ENCODE assay signal across 15 cellular contexts in genomic region chr7:137940656-137941518, GRCh38.
DNase-seq lines count a peak whose midpoint lies in the region; ATAC-seq, FAIRE-seq and TF ChIP-seq lines count a peak whose summit lies in the region.
"Had no signal": no experiment of that assay in that cellular context is flagged by ENCODE, and none has a peak within 500 bp of the region (broad histone marks: within the 10 kb centered on the region; RNA-seq: fewer than 3 reads in every experiment).

No MANE protein-coding gene starts in this region.

- in situ Hi-C loops in IMR-90 (cut with MboI; ENCODE audit: low sequenced_read_pairs) = loop anchor here (5.0 kb wide), 1 partner anchor 51 kb away; no protein-coding TSS in a partner anchor

- H3K4me2 ChIP-seq in IMR-90 (ENCODE audit: low read depth, low read length) (0 out of 2 replicates have a peak overlapping the region, but pooled peaks have one; percentile 22), Karpas-422 (ENCODE audit: low read depth, low read length, poor library complexity, severe bottlenecking) (no peak overlapping the region)
- H3K4me2 ChIP-seq: KMS-11 had no signal

- H3K9me1 ChIP-seq in IMR-90 (ENCODE audit: insufficient read depth, low read length) = peaks cover 24% of the 10 kb centered on the region

- H3K79me1 ChIP-seq in IMR-90 (ENCODE audit: low read depth in 1 of 2, low read length in 2 of 2) = peaks cover 33 to 79% of the 10 kb centered on the region in 2 experiments

- WGBS in IMR-90 (ENCODE audit: extremely low coverage in 2 of 2, insufficient read length in 1 of 2), 2 experiments = no CpG with 5 or more reads among the region's 11 CpGs
- 66 to 79% (median 69%) methylated on average over 11 of the region's 11 CpGs for WGBS in stomach, 5 donors

- H3K36me3 ChIP-seq in IMR-90 (ENCODE audit: control insufficient read depth, insufficient read depth, low read length) = peaks cover 5% of the 10 kb centered on the region
- no peaks in the 10 kb centered on the region for H3K36me3 ChIP-seq in colonic mucosa
- H3K36me3 ChIP-seq in stomach = no peaks in the 10 kb centered on the region
- H3K36me3 ChIP-seq in Karpas-422 (ENCODE audit: insufficient read depth, low read length) = no peaks in the 10 kb centered on the region
- H3K36me3 ChIP-seq: lower lobe of right lung had no signal

- no peak overlapping the region for H2AK9ac ChIP-seq in IMR-90 (replicated peaks; ENCODE audit: low read depth, low read length, poor library complexity)

- FAIRE-seq in urothelium cell line (lab: Jason Lieb, UNC) = no peak

- H3K9ac ChIP-seq in IMR-90 (ENCODE audit: low read depth, low read length) (no peak overlapping the region), colonic mucosa (ENCODE audit: low read depth in 2 of 2, low read length in 2 of 2) (no peak overlapping the region), Karpas-422 (ENCODE audit: low read length) (no peak overlapping the region)
- H3K9ac ChIP-seq: KMS-11 had no signal

- no peak overlapping the region for H3K23ac ChIP-seq in IMR-90 (ENCODE audit: low read depth, low read length)

- H3K9me3 ChIP-seq in IMR-90 (ENCODE audit: control insufficient read depth, insufficient read depth, low read length) (no peaks in the 10 kb centered on the region), colonic mucosa (no peaks in the 10 kb centered on the region), stomach (no peaks in the 10 kb centered on the region), Karpas-422 (ENCODE audit: low read length) (no peaks in the 10 kb centered on the region)
- H3K9me3 ChIP-seq: lower lobe of right lung had no signal

- peak overlapping the region; percentile 14; the same call in 1 of the 2 replicates for H3K14ac ChIP-seq in IMR-90 (replicated peaks; ENCODE audit: low read depth, low read length)

- H4K20me1 ChIP-seq in IMR-90 (ENCODE audit: insufficient read depth, low read length) (peaks cover 68% of the 10 kb centered on the region), Karpas-422 (ENCODE audit: insufficient read depth, low read depth, low read length) (no peaks in the 10 kb centered on the region)

- H2BK20ac ChIP-seq in IMR-90 (ENCODE audit: low read depth, low read length) = no peak overlapping the region

- dilution Hi-C loops in IMR-90 (cut with HindIII; ENCODE audit: low sequenced_read_pairs, unreplicated experiment) = no loop called here

- H3K18ac ChIP-seq in IMR-90 (ENCODE audit: low read depth, low read length) = peak overlapping the region; percentile 63; the same call in 1 of the 2 replicates

- DNase-seq in IMR-90 (peak; percentile 80), colonic mucosa (peak; percentile 55), left lobe of liver (ENCODE audit: low spot score) (peak; percentile 53), stomach (peak; percentile 54), Karpas-422 (no peak), urothelium cell line (ENCODE audit: low spot score) (no peak), GDM1 (lab: John Stamatoyannopoulos, UW) (no peak)
- DNase-seq: CD4-positive, CD25-positive, alpha-beta regulatory T cell; lower lobe of right lung; NCI-H1694 treated with DMSO at 0.1 percent for 48 hours; NCI-H526; stimulated activated CD4-positive, alpha-beta T cell treated with anti-CD3 and anti-CD28 coated beads, Interleukin-2, amount 100 ng/mL, for 48 hours; stimulated activated naive CD4-positive, alpha-beta T cell had no signal

- CTCF ChIA-PET in IMR-90 (lab: Yijun Ruan, JAX) = interaction anchor here (1.1 kb wide), 1 partner anchor 20 kb away, joined by 4 read pairs; no protein-coding TSS in a partner anchor

- peak overlapping the region; percentile 21; the same call in 1 of the 2 replicates for H2AK5ac ChIP-seq in IMR-90 (ENCODE audit: low read depth, low read length)

- intact Hi-C loops in IMR-90 (cut with micrococcal nuclease) = loop anchor here (5.0 kb wide), 1 partner anchor 51 kb away; no protein-coding TSS in a partner anchor
- intact Hi-C loops in colonic mucosa (cut with DNase I) = no loop called here
- intact Hi-C loops in stomach (cut with DNase I; ENCODE audit: low total_unique reads) = no loop called here

- no peak overlapping the region for H2AFZ ChIP-seq in IMR-90 (replicated peaks; ENCODE audit: low read length, poor library complexity)
- no peak overlapping the region for H2AFZ ChIP-seq in Karpas-422 (ENCODE audit: low read length)

- H3K4me3 ChIP-seq in IMR-90 (ENCODE audit: insufficient read depth, low read depth, low read length) (no peak overlapping the region), colonic mucosa (no peak overlapping the region), stomach (no peak overlapping the region), Karpas-422 (ENCODE audit: low read length) (no peak overlapping the region)
- H3K4me3 ChIP-seq: lower lobe of right lung had no signal

- ATAC-seq in IMR-90 (ENCODE audit: low read depth) (0 out of 2 replicates have a peak, but pooled peaks have one; percentile 13), left lobe of liver (peak; percentile 77), HG03135 (IDR thresholded peaks at IDR 0.05; ENCODE audit: unreplicated experiment) (no peak)

- H3K27me3 ChIP-seq in IMR-90 (ENCODE audit: control insufficient read depth, insufficient read depth, low read length) (no peaks in the 10 kb centered on the region), colonic mucosa (no peaks in the 10 kb centered on the region), stomach (no peaks in the 10 kb centered on the region), Karpas-422 (ENCODE audit: low read length) (no peaks in the 10 kb centered on the region)

- H3K4me1 ChIP-seq in IMR-90 (ENCODE audit: control insufficient read depth, insufficient read depth, low read length) (peaks cover 36% of the 10 kb centered on the region), colonic mucosa (peaks cover 26% of the 10 kb centered on the region), stomach (peaks cover 35 to 77% (median 59%) of the 10 kb centered on the region in 4 donors), Karpas-422 (ENCODE audit: low read length) (no peaks in the 10 kb centered on the region)

- TF ChIP-seq RAD21 in IMR-90 (IDR thresholded peaks at IDR 0.05; ENCODE audit: low read length) = no peak

- no peak overlapping the region for H3K56ac ChIP-seq in IMR-90 (ENCODE audit: extremely low read depth, insufficient read depth, low read length)

- BruUV-seq in IMR-90 (replicated peaks; lab: Mats Ljungman, UMichigan) = no TSS peak

- H2BK15ac ChIP-seq in IMR-90 (ENCODE audit: low read depth, low read length) = peak overlapping the region; percentile 33; the same call in 1 of the 3 replicates

- TF ChIP-seq CTCF in IMR-90 (conservative IDR thresholded peaks at IDR 0.05; ENCODE audit: low read depth, low read length) (no peak), colonic mucosa (IDR thresholded peaks at IDR 0.05) (no peak), stomach (IDR thresholded peaks at IDR 0.05) (no peak)

- 0 out of 2 replicates have a peak overlapping the region, but pooled peaks have one; percentile 10 for H2BK120ac ChIP-seq in IMR-90 (ENCODE audit: low read depth, low read length)

- no peaks in the 10 kb centered on the region for H3K79me2 ChIP-seq in Karpas-422 (ENCODE audit: low read length)

- TF ChIP-seq POLR2A in IMR-90 (IDR thresholded peaks at IDR 0.05; ENCODE audit: low read depth, low read length) (no peak), stomach (IDR thresholded peaks at IDR 0.05) (no peak)

- POLR2A ChIA-PET in IMR-90 (lab: Charles Lee; ENCODE audit: unreplicated experiment) = no interaction called here

- peak overlapping the region; percentile 21 to 39; a peak in 1 of 4 replicates for H4K8ac ChIP-seq in IMR-90 (ENCODE audit: low read depth in 2 of 2, low read length in 2 of 2)

- H3K9me2 ChIP-seq in Karpas-422 (replicated peaks; ENCODE audit: insufficient read depth, low read length) = no peaks in the 10 kb centered on the region

- TF ChIP-seq EP300 in stomach (IDR thresholded peaks at IDR 0.05) = no peak

- H3K4ac ChIP-seq in IMR-90 (ENCODE audit: low read depth, low read length) = 0 out of 2 replicates have a peak overlapping the region, but pooled peaks have one; percentile 42

- no peak overlapping the region for H4K5ac ChIP-seq in IMR-90 (ENCODE audit: low read depth, low read length)

- H3K27ac ChIP-seq in IMR-90 (ENCODE audit: insufficient read depth, low read length) = no peak overlapping the region
- no peak overlapping the region for H3K27ac ChIP-seq in colonic mucosa
- H3K27ac ChIP-seq in stomach = peak overlapping the region in 4 of 5 donors; percentile 14 to 82 (median 35)
- H3K27ac ChIP-seq in Karpas-422 (ENCODE audit: low read length) = no peak overlapping the region
- H3K27ac ChIP-seq: KMS-11, lower lobe of right lung had no signal

- peak overlapping the region; percentile 14 for H2BK5ac ChIP-seq in IMR-90 (ENCODE audit: low read depth, low read length, poor library complexity, severe bottlenecking)

- 0 out of 2 replicates have a peak overlapping the region, but pooled peaks have one; percentile 4 for H4K91ac ChIP-seq in IMR-90 (ENCODE audit: insufficient read depth, low read depth, low read length)

TF ChIP-seq in IMR-90, 13 proteins besides CTCF, POLR2A, EP300 and RAD21:
- 0 out of 2 replicates have a peak, but pooled peaks have one; percentile 2 for TF ChIP-seq BHLHE40 (IDR thresholded peaks at IDR 0.05; ENCODE audit: low read depth, low read length)
- TF ChIP-seq CEBPB (IDR thresholded peaks at IDR 0.05; ENCODE audit: low read depth, low read length) = peak; percentile 40; the same call in 1 of the 2 replicates
- no peak for TF ChIP-seq CHD1 (IDR thresholded peaks at IDR 0.05; ENCODE audit: low read depth, low read length)
- no peak for TF ChIP-seq MXI1 (IDR thresholded peaks at IDR 0.05; ENCODE audit: borderline replicate concordance, low read depth, low read length)
- TF ChIP-seq RFX5 (IDR thresholded peaks at IDR 0.05; ENCODE audit: low read depth, low read length) = no peak
TF ChIP-seq in IMR-90: peak in this region for 2.

Comparison
In these comparisons a context has a peak if more than half of its experiments do, and no peak if none do; other contexts are left out.
1. DNase-seq: peak in IMR-90 (single experiment), colonic mucosa (single experiment), left lobe of liver (single experiment) and stomach (single experiment); none in Karpas-422 (single experiment), urothelium cell line (single experiment) and GDM1 (single experiment).
2. H3K27ac ChIP-seq: peak in stomach (4 of 5); none in IMR-90 (single experiment), colonic mucosa (single experiment) and Karpas-422 (single experiment).